Comparison of ENCODE assay signal across 17 cellular contexts in genomic region chr21:36077758-36078157, GRCh38. TPM values are rescaled to one million over a fixed set of nuclear protein-coding genes. Genes with fewer than 3 reads are reported as not detected.
DNase-seq lines count a peak whose midpoint lies in the region; ATAC-seq and TF ChIP-seq lines count a peak whose summit lies in the region.
"Had no signal": no experiment of that assay in that cellular context is flagged by ENCODE, and none has a peak within 500 bp of the region (broad histone marks: within the 10 kb centered on the region; RNA-seq: fewer than 3 reads in every experiment).

No MANE protein-coding gene starts in this region.

- no peak for TF ChIP-seq CTCF in CD4-positive, alpha-beta T cell (IDR thresholded peaks at IDR 0.05)
- no peak for TF ChIP-seq CTCF in OCI-LY7 (conservative IDR thresholded peaks at IDR 0.05; ENCODE audit: low read length)
- no peak for TF ChIP-seq CTCF in lower lobe of right lung (IDR thresholded peaks at IDR 0.05)

- peak overlapping the region in 6 of 11 experiments; percentile 3 to 74 (median 51); a peak in 10 of 22 replicates for H3K4me2 ChIP-seq in BLaER1 treated with 17β-estradiol and CSF1 and Interleukin-3, amounts not matched to agents 10 nM and 100 nM
- peak overlapping the region; percentile 33 for H3K4me2 ChIP-seq in OCI-LY7 (ENCODE audit: low read length)
- H3K4me2 ChIP-seq: GM23338 had no signal

- H3K9ac ChIP-seq in BLaER1 treated with 17β-estradiol and CSF1 and Interleukin-3, amounts not matched to agents 10 nM and 100 nM, result no peak overlapping the region

- peaks cover under 1 to 9% (median 6%) of the 10 kb centered on the region in 11 experiments; a peak in 18 of 22 replicates for H3K36me3 ChIP-seq in BLaER1 treated with 17β-estradiol and CSF1 and Interleukin-3, amounts not matched to agents 10 nM and 100 nM
- no peaks in the 10 kb centered on the region for H3K36me3 ChIP-seq in OCI-LY7 (ENCODE audit: insufficient read depth, low read length)
- peaks cover 6% of the 10 kb centered on the region for H3K36me3 ChIP-seq in lower lobe of right lung

- BruUV-seq in OCI-LY7 (replicated peaks; lab: Mats Ljungman, UMichigan), result no TSS peak

- H3K9me3 Mint-ChIP-seq in CD4-positive, alpha-beta T cell, result no peaks in the 10 kb centered on the region
- H3K9me3 Mint-ChIP-seq: CD8-positive, alpha-beta T cell had no signal

- H3K4me3 ChIP-seq in BLaER1 treated with 17β-estradiol and CSF1 and Interleukin-3, amounts not matched to agents 10 nM and 100 nM, result no peak overlapping the region
- H3K4me3 ChIP-seq in OCI-LY7 (ENCODE audit: low read depth, low read length, poor library complexity, severe bottlenecking), result no peak overlapping the region
- H3K4me3 ChIP-seq in lower lobe of right lung, result no peak overlapping the region
- H3K4me3 ChIP-seq: GM23338, Peyer's patch had no signal

- no peaks in the 10 kb centered on the region for H3K27me3 ChIP-seq in BLaER1 treated with 17β-estradiol and CSF1 and Interleukin-3, amounts not matched to agents 10 nM and 100 nM
- no peaks in the 10 kb centered on the region for H3K27me3 ChIP-seq in CD4-positive, alpha-beta T cell (ENCODE audit: control insufficient read depth, insufficient read depth, low read length)
- no peaks in the 10 kb centered on the region for H3K27me3 ChIP-seq in lower lobe of right lung (ENCODE audit: low read depth)
- H3K27me3 ChIP-seq: Peyer's patch had no signal

- H2AFZ ChIP-seq in OCI-LY7 (ENCODE audit: low read length), result peak overlapping the region; percentile 71
- H2AFZ ChIP-seq: GM23338 had no signal

- H3K79me2 ChIP-seq in OCI-LY7 (ENCODE audit: insufficient read depth, low read depth, low read length), result no peaks in the 10 kb centered on the region

- DNase-seq in CD4-positive, alpha-beta T cell, result no peak
- DNase-seq in OCI-LY7 (ENCODE audit: low spot score) (no peak), lower lobe of right lung (no peak), ecto neural progenitor cell (ENCODE audit: low spot score) (no peak), NCI-H146 (lab: John Stamatoyannopoulos, UW) (no peak)
- DNase-seq: CD8-positive, alpha-beta T cell; DMS79; NCI-H1436; NCI-H2029 treated with DMSO at 0.1 percent for 48 hours; NCI-H510A; NCI-H774; Peyer's patch; SHP77 had no signal

- ATAC-seq in CD4-positive, alpha-beta T cell (ENCODE audit: poor library complexity), result no peak
- peak in 1 of 2 donors; percentile 39 for ATAC-seq in lower lobe of right lung
- ATAC-seq in HG02852 (IDR thresholded peaks at IDR 0.05; ENCODE audit: unreplicated experiment), result no peak
- ATAC-seq: CD8-positive, alpha-beta T cell; GM23338; SK-N-SH treated with all-trans-retinoic acid at 6 μM for 48 hours had no signal

- peaks cover 43% of the 10 kb centered on the region for H3K4me1 Mint-ChIP-seq in CD4-positive, alpha-beta T cell (ENCODE audit: low read depth)

- H3K4me1 ChIP-seq in BLaER1 treated with 17β-estradiol and CSF1 and Interleukin-3, amounts not matched to agents 10 nM and 100 nM, result peaks cover 10 to 41% (median 21%) of the 10 kb centered on the region in 10 experiments; a peak in 19 of 20 replicates
- peaks cover 17% of the 10 kb centered on the region for H3K4me1 ChIP-seq in OCI-LY7 (ENCODE audit: insufficient read depth, low read length, poor library complexity, severe bottlenecking)
- peaks cover 22% of the 10 kb centered on the region for H3K4me1 ChIP-seq in lower lobe of right lung

- peak overlapping the region; percentile 89 for H3K27ac Mint-ChIP-seq in CD4-positive, alpha-beta T cell
- H3K27ac Mint-ChIP-seq: CD8-positive, alpha-beta T cell; GM23338 had no signal

- CTCF ChIA-PET in CD4-positive, alpha-beta T cell (lab: Charles Lee), result no interaction called here
- CTCF ChIA-PET in OCI-LY7 (lab: Charles Lee; ENCODE audit: unreplicated experiment), result no interaction called here

- H3K27ac ChIP-seq in BLaER1 treated with 17β-estradiol and CSF1 and Interleukin-3, amounts not matched to agents 10 nM and 100 nM, result no peak overlapping the region
- no peak overlapping the region for H3K27ac ChIP-seq in CD4-positive, alpha-beta T cell (ENCODE audit: low read depth, low read length)
- H3K27ac ChIP-seq in OCI-LY7 (ENCODE audit: low read depth, low read length, poor library complexity, severe bottlenecking), result no peak overlapping the region
- peak overlapping the region; percentile 4 for H3K27ac ChIP-seq in lower lobe of right lung

- intact Hi-C loops in CD4-positive, alpha-beta T cell (cut with DNase I, micrococcal nuclease), result loop anchor here in 1 of 2 experiments (10.0 kb wide), 1 partner anchor 887 kb away; the partner anchor contains the start of gene HLCS
- intact Hi-C loops in OCI-LY7 (cut with micrococcal nuclease; ENCODE audit: unreplicated experiment), result no loop called here
- intact Hi-C loops in lower lobe of right lung (cut with DNase I), result no loop called here

- no peaks in the 10 kb centered on the region for H3K27me3 Mint-ChIP-seq in CD4-positive, alpha-beta T cell

- POLR2A ChIA-PET in CD4-positive, alpha-beta T cell (lab: Charles Lee), result interaction anchor here (2.4 to 2.9 kb wide), 2 partner anchors 8 to 18 kb away, joined by 22 to 24 read pairs; partner anchors contain the start of genes CBR1 and SETD4
- POLR2A ChIA-PET in OCI-LY7 (lab: Charles Lee), result interaction anchor here (0.6 to 1.1 kb wide), 2 partner anchors 17 to 59 kb away, joined by 4 to 6 read pairs; partner anchors contain the start of gene SETD4

- H3K9me3 ChIP-seq in BLaER1 treated with 17β-estradiol and CSF1 and Interleukin-3, amounts not matched to agents 10 nM and 100 nM (replicated peaks in 1 of 11), result peaks cover 0 to 4% (median 0%) of the 10 kb centered on the region in 11 experiments; a peak in 1 of 22 replicates
- no peaks in the 10 kb centered on the region for H3K9me3 ChIP-seq in CD4-positive, alpha-beta T cell (ENCODE audit: control insufficient read depth, low read length)
- H3K9me3 ChIP-seq in OCI-LY7 (ENCODE audit: low read length), result no peaks in the 10 kb centered on the region
- H3K9me3 ChIP-seq in lower lobe of right lung, result no peaks in the 10 kb centered on the region
- H3K9me3 ChIP-seq: Peyer's patch had no signal

- H3K4me3 Mint-ChIP-seq in CD4-positive, alpha-beta T cell, result no peak overlapping the region
- H3K4me3 Mint-ChIP-seq: CD8-positive, alpha-beta T cell; GM23338 had no signal

- no peaks in the 10 kb centered on the region for H4K20me1 ChIP-seq in BLaER1 treated with 17β-estradiol and CSF1 and Interleukin-3, amounts not matched to agents 10 nM and 100 nM
- H4K20me1 ChIP-seq in OCI-LY7 (ENCODE audit: insufficient read depth, low read length), result no peaks in the 10 kb centered on the region

- H3K9me2 ChIP-seq in OCI-LY7 (ENCODE audit: insufficient read depth, low read length), result no peaks in the 10 kb centered on the region

- H3K36me3 Mint-ChIP-seq in CD4-positive, alpha-beta T cell (ENCODE audit: low read depth), result peaks cover 13% of the 10 kb centered on the region

RNA-seq across cellular contexts. Expression of gene CBR1, which starts 7.9 kb away (rescaled TPM):
- total RNA-seq in CD4-positive, alpha-beta T cell, result 1 to 10 TPM; 5.2 to 6.8 TPM
- total RNA-seq in OCI-LY7 (2014; rRNA removed; shearing (Covaris generic)), result 12.0 TPM in 2 replicates
- not detected in 2 replicates for total RNA-seq in OCI-LY7 (2022)
- 72.9 TPM for total RNA-seq in lower lobe of right lung

RNA-seq across cellular contexts. Expression of gene SETD4, which starts 17.4 kb away (rescaled TPM):
- 10 to 100 TPM; 10.8 to 12.3 TPM for total RNA-seq in CD4-positive, alpha-beta T cell
- 16.1 and 19.1 TPM in 2 replicates for total RNA-seq in OCI-LY7 (2014; rRNA removed; shearing (Covaris generic))
- total RNA-seq in OCI-LY7 (2022), result 28.1 and 31.4 TPM in 2 replicates
- total RNA-seq in lower lobe of right lung, result 19.4 TPM

RNA-seq across cellular contexts. Expression of gene CBR3, which starts 57.1 kb away (rescaled TPM):
- total RNA-seq in CD4-positive, alpha-beta T cell, result 1 to 10 TPM; 2.6 to 3.0 TPM
- not detected in 2 replicates for total RNA-seq in OCI-LY7 (2014; rRNA removed; shearing (Covaris generic))
- total RNA-seq in OCI-LY7 (2022), result not detected in 2 replicates
- 4.3 TPM for total RNA-seq in lower lobe of right lung
